In genomic region chr11:111574373-111575230, GRCh38 we compare ENCODE assay signal across 8 cellular contexts. TPM values are rescaled to one million over a fixed set of nuclear protein-coding genes. Genes with fewer than 3 reads are reported as not detected.
A peak's percentile ranks its signal among the peaks of the same experiment; 100 is the strongest.
DNase-seq lines count a peak whose midpoint lies in the region; ATAC-seq, FAIRE-seq and TF ChIP-seq lines count a peak whose summit lies in the region.

No MANE protein-coding gene starts in this region.

- H3K79me2 ChIP-seq in osteoblast (ENCODE audit: insufficient read depth, low read length): no peaks in the 10 kb centered on the region

- H3K27me3 ChIP-seq in osteoblast (ENCODE audit: insufficient read depth, low read length): no peaks in the 10 kb centered on the region

- peak; percentile 37 for DNase-seq in EH (ENCODE audit: low read depth)
- DNase-seq in HTR-8/SVneo (ENCODE audit: insufficient read length, low spot score): no peak
- DNase-seq in cerebellar cortex (ENCODE audit: low spot score): peak; percentile 20
- no peak for DNase-seq in osteoblast (ENCODE audit: insufficient read length, low spot score, missing footprints)
- no peak for DNase-seq in CD1c-positive myeloid dendritic cell (ENCODE audit: extremely low spot score)
- DNase-seq in NCI-H2029 (lab: John Stamatoyannopoulos, UW): no peak
- no peak for DNase-seq in substantia nigra (lab: John Stamatoyannopoulos, UW)

- peak; percentile 54 for FAIRE-seq in HTR-8/SVneo (lab: Jason Lieb, UNC)

- peak overlapping the region; percentile 62 for H3K4me2 ChIP-seq in osteoblast (ENCODE audit: insufficient read depth, low read length)

- no peaks in the 10 kb centered on the region for H3K36me3 ChIP-seq in osteoblast (ENCODE audit: insufficient read depth, low read length)

- no peaks in the 10 kb centered on the region for H4K20me1 ChIP-seq in osteoblast (ENCODE audit: insufficient read depth, low read length)

- H3K27ac ChIP-seq in osteoblast (ENCODE audit: low read depth, low read length) (no peak overlapping the region), substantia nigra (ENCODE audit: low read depth, low read length, poor library complexity, severe bottlenecking) (no peak overlapping the region)

- no peaks in the 10 kb centered on the region for H3K9me3 ChIP-seq in osteoblast (ENCODE audit: low read depth, low read length)

- peaks cover 13% of the 10 kb centered on the region for H3K4me1 ChIP-seq in osteoblast (ENCODE audit: insufficient read depth, low read length)

- ATAC-seq in HG02763 (IDR thresholded peaks at IDR 0.05; ENCODE audit: unreplicated experiment): no peak

- no peak overlapping the region for H3K4me3 ChIP-seq in osteoblast (ENCODE audit: insufficient read depth, low read length)

- H2AFZ ChIP-seq in osteoblast (ENCODE audit: low read length): peak overlapping the region; percentile 71

- no peak for TF ChIP-seq CTCF in osteoblast (IDR thresholded peaks at IDR 0.05; ENCODE audit: extremely low read depth, low read depth, low read length)

RNA-seq across cellular contexts. Expression of gene SIK2, which starts 27.6 kb away (rescaled TPM):
- total RNA-seq in osteoblast: 17.7 and 18.3 TPM in 2 replicates

RNA-seq across cellular contexts. Expression of gene LAYN, which starts 34.1 kb away (rescaled TPM):
- total RNA-seq in osteoblast: 81.8 and 94.0 TPM in 2 replicates

Comparison
In these comparisons a context has a peak if more than half of its experiments do, and no peak if none do; other contexts are left out.
1. DNase-seq: peak in EH (single experiment) and cerebellar cortex (single experiment); none in HTR-8/SVneo (single experiment), osteoblast (single experiment), CD1c-positive myeloid dendritic cell (single experiment), NCI-H2029 (single experiment) and substantia nigra (0 of 49).